In the genomic region with DNA sequence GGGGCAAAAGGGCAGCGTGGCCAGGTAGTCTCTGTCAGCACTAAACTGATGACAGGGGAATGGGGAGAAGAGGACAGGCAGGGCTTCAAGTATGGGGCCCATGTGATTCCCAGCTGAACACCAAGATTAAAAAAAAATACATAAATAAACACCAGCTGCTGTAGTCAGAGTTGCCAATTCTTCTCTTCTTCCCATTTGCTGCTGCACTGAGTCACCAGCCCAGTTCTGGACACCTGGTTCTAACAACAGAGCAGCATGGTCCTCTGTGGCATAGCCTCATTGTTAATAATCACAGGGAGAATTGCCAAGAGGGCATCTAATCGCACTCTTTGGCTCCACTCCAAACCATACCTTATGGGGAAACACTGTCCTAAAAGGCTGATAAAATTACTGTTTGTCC, we compare ENCODE assay signal across 11 cellular contexts. TPM values are rescaled to one million over a fixed set of nuclear protein-coding genes. Genes with fewer than 3 reads are reported as not detected.
DNase-seq lines count a peak whose midpoint lies in the region; ATAC-seq and TF ChIP-seq lines count a peak whose summit lies in the region.
"Had no signal": no experiment of that assay in that cellular context is flagged by ENCODE, and none has a peak within 500 bp of the region (broad histone marks: within the 10 kb centered on the region; RNA-seq: fewer than 3 reads in every experiment).

No MANE protein-coding gene starts in this region.

- H3K36me3 ChIP-seq in right atrium auricular region: no peaks in the 10 kb centered on the region
- H3K36me3 ChIP-seq: tibial artery had no signal

- H3K4me3 Mint-ChIP-seq in progenitor cell of endocrine pancreas (ENCODE audit: low read depth): no peak overlapping the region

- H3K27ac Mint-ChIP-seq in progenitor cell of endocrine pancreas: no peak overlapping the region

- peaks cover 2% of the 10 kb centered on the region for H3K36me3 Mint-ChIP-seq in progenitor cell of endocrine pancreas (ENCODE audit: insufficient read depth)

- intact Hi-C loops in Right ventricle myocardium superior (cut with DNase I): no loop called here

- H3K4me3 ChIP-seq in right atrium auricular region: no peak overlapping the region
- H3K4me3 ChIP-seq: tibial artery had no signal

- peaks cover 3% of the 10 kb centered on the region for H3K4me1 Mint-ChIP-seq in progenitor cell of endocrine pancreas (ENCODE audit: low read depth)

- peak; percentile 64 for ATAC-seq in Right ventricle myocardium superior (ENCODE audit: poor library complexity)
- peak; percentile 39 for ATAC-seq in foreskin keratinocyte
- no peak for ATAC-seq in HG02840 (IDR thresholded peaks at IDR 0.05; ENCODE audit: low FRiP score, unreplicated experiment)

- DNase-seq in Right ventricle myocardium superior (no peak), right atrium auricular region (ENCODE audit: low spot score) (no peak), RKO (ENCODE audit: low spot score) (peak; percentile 16), foreskin keratinocyte (peak; percentile 18 to 54), progenitor cell of endocrine pancreas (ENCODE audit: low spot score, unreplicated experiment) (no peak), SKM-1 treated with dmso at 0.1 percent for 144 hours (lab: John Stamatoyannopoulos, UW; ENCODE audit: unreplicated experiment) (no peak), AML-193 (lab: John Stamatoyannopoulos, UW) (no peak)
- DNase-seq: activated CD4-positive, alpha-beta T cell treated with anti-CD3 and anti-CD28 coated beads, Interleukin-2, amount 50 U/mL, for 4 hours; tibial artery had no signal

- H3K27me3 ChIP-seq in right atrium auricular region (no peaks in the 10 kb centered on the region), foreskin keratinocyte (peaks cover 24% of the 10 kb centered on the region)
- H3K27me3 ChIP-seq: tibial artery had no signal

- no peaks in the 10 kb centered on the region for H3K9me3 Mint-ChIP-seq in progenitor cell of endocrine pancreas (ENCODE audit: low read depth)

- no peaks in the 10 kb centered on the region for H3K27me3 Mint-ChIP-seq in progenitor cell of endocrine pancreas

- no peaks in the 10 kb centered on the region for H3K9me3 ChIP-seq in right atrium auricular region
- H3K9me3 ChIP-seq: tibial artery had no signal

- no peak overlapping the region for H3K27ac ChIP-seq in right atrium auricular region
- H3K27ac ChIP-seq in foreskin keratinocyte: no peak overlapping the region
- H3K27ac ChIP-seq: parathyroid adenoma, tibial artery had no signal

- H3K4me1 ChIP-seq in right atrium auricular region (peaks cover 0 to 7% of the 10 kb centered on the region in 2 donors), foreskin keratinocyte (no peaks in the 10 kb centered on the region)

- no peak for TF ChIP-seq CTCF in right atrium auricular region (IDR thresholded peaks at IDR 0.05)
- TF ChIP-seq CTCF in foreskin keratinocyte (conservative IDR thresholded peaks at IDR 0.05): no peak
- TF ChIP-seq CTCF in progenitor cell of endocrine pancreas (IDR thresholded peaks at IDR 0.05; ENCODE audit: unreplicated experiment): no peak

RNA-seq across cellular contexts. Expression of a gene that starts 15.1 kb away (rescaled TPM):
- total RNA-seq in Right ventricle myocardium superior (6.5 TPM), right atrium auricular region (1 to 10 TPM; 3.1 to 5.0 TPM), foreskin keratinocyte (not detected in 2 replicates), progenitor cell of endocrine pancreas (24.9 and 25.4 TPM in 2 replicates)
- polyA plus RNA-seq in foreskin keratinocyte: 0.01 TPM in 1 of 2 replicates, not detected in the other

Comparison
In these comparisons a context has a peak if more than half of its experiments do, and no peak if none do; other contexts are left out.
1. DNase-seq: peak in RKO (single experiment) and foreskin keratinocyte (2 of 2); none in Right ventricle myocardium superior (single experiment), right atrium auricular region (single experiment), progenitor cell of endocrine pancreas (single experiment), SKM-1 treated with dmso at 0.1 percent for 144 hours (single experiment) and AML-193 (0 of 2).